Comparison of ENCODE assay signal across 8 cellular contexts in genomic region chr4:1290165-1290977, GRCh38. TPM values are rescaled to one million over a fixed set of nuclear protein-coding genes. Genes with fewer than 3 reads are reported as not detected.
A peak's percentile ranks its signal among the peaks of the same experiment; 100 is the strongest.
DNase-seq lines count a peak whose midpoint lies in the region; ATAC-seq and TF ChIP-seq lines count a peak whose summit lies in the region.

No MANE protein-coding gene starts in this region.

- TF ChIP-seq CTCF in WTC11 (IDR thresholded peaks at IDR 0.05) (no peak), glutamatergic neuron (IDR thresholded peaks at IDR 0.05; ENCODE audit: partially characterized antibody, unreplicated experiment) (no peak), sigmoid colon (IDR thresholded peaks at IDR 0.05) (no peak)

- peaks cover 0 to 57% (median 50%) of the 10 kb centered on the region in 4 donors for H3K4me1 ChIP-seq in sigmoid colon

- H3K27me3 Mint-ChIP-seq in WTC11 (ENCODE audit: low read depth) (peaks cover 10% of the 10 kb centered on the region), glutamatergic neuron (ENCODE audit: unreplicated experiment) (peaks cover 2% of the 10 kb centered on the region)

- H3K36me3 ChIP-seq in sigmoid colon: no peaks in the 10 kb centered on the region

- peak overlapping the region; percentile 97 for H3K27ac Mint-ChIP-seq in WTC11
- peak overlapping the region; percentile 83 for H3K27ac Mint-ChIP-seq in glutamatergic neuron (ENCODE audit: unreplicated experiment)

- peaks cover 15% of the 10 kb centered on the region for H3K9me3 Mint-ChIP-seq in WTC11
- peaks cover 11% of the 10 kb centered on the region for H3K9me3 Mint-ChIP-seq in glutamatergic neuron (ENCODE audit: unreplicated experiment)

- no peaks in the 10 kb centered on the region for H3K27me3 ChIP-seq in sigmoid colon

- peak overlapping the region; percentile 84 to 94 (median 88) for H3K27ac ChIP-seq in sigmoid colon

- H3K4me3 ChIP-seq in GM08714 (ENCODE audit: low read length) (peak overlapping the region; percentile 79), sigmoid colon (peak overlapping the region; percentile 85 to 99 (median 94))

- CTCF ChIA-PET in WTC11 (lab: Charles Lee): interaction anchor here (0.8 to 1.6 kb wide), 4 partner anchors 17 to 159 kb away, joined by 3 to 4 read pairs (median 4); partner anchors contain the start of gene UVSSA

- POLR2A ChIA-PET in WTC11 (lab: Charles Lee): interaction anchor here (0.7 to 1.7 kb wide), 4 partner anchors 18 to 132 kb away, joined by 3 to 13 read pairs (median 4); partner anchors contain the start of gene UVSSA

- no peak for TF ChIP-seq POLR2A in sigmoid colon (IDR thresholded peaks at IDR 0.05)

- WGBS in sigmoid colon, 2 donors: 1% methylated on average over 47 of the region's 47 CpGs

- H3K36me3 Mint-ChIP-seq in WTC11: peaks cover 5% of the 10 kb centered on the region
- H3K36me3 Mint-ChIP-seq in glutamatergic neuron (ENCODE audit: unreplicated experiment): peaks cover 5% of the 10 kb centered on the region

- ATAC-seq in HG02642 (IDR thresholded peaks at IDR 0.05; ENCODE audit: poor library complexity, unreplicated experiment): peak; percentile 4
- no peak for ATAC-seq in WTC11
- ATAC-seq in HG03565 (IDR thresholded peaks at IDR 0.05; ENCODE audit: unreplicated experiment): no peak

- intact Hi-C loops in sigmoid colon (cut with DNase I): no loop called here

- DNase-seq in WTC11 (ENCODE audit: low spot score): no peak
- DNase-seq in glutamatergic neuron: no peak
- no peak for DNase-seq in sigmoid colon
- no peak for DNase-seq in activated gamma-delta T cell (lab: John Stamatoyannopoulos, UW)
- no peak for DNase-seq in putamen (ENCODE audit: low spot score)

- H3K4me3 Mint-ChIP-seq in WTC11 (peak overlapping the region; percentile 97), glutamatergic neuron (ENCODE audit: unreplicated experiment) (peak overlapping the region; percentile 98)

- H3K9me3 ChIP-seq in sigmoid colon: no peaks in the 10 kb centered on the region

- H3K4me1 Mint-ChIP-seq in WTC11: peaks cover 44% of the 10 kb centered on the region
- peaks cover 20% of the 10 kb centered on the region for H3K4me1 Mint-ChIP-seq in glutamatergic neuron (ENCODE audit: low read depth, unreplicated experiment)

- TF ChIP-seq EP300 in sigmoid colon (IDR thresholded peaks at IDR 0.05): no peak

TF ChIP-seq in WTC11, 78 proteins besides CTCF, POLR2A, EP300 and RAD21:
- no peak for TF ChIP-seq CBFB (CRISPR knock-in tag; IDR thresholded peaks at IDR 0.05; ENCODE audit: low read depth)
- 0 out of 2 replicates have a peak, but pooled peaks have one; percentile 12 for TF ChIP-seq KAT7 (CRISPR knock-in tag; IDR thresholded peaks at IDR 0.05; ENCODE audit: borderline replicate concordance)
- no peak for TF ChIP-seq GTF2I (CRISPR knock-in tag; conservative IDR thresholded peaks at IDR 0.05)
- TF ChIP-seq SP1 (CRISPR knock-in tag; conservative IDR thresholded peaks at IDR 0.05): no peak

RNA-seq across cellular contexts. Expression of gene MAEA, which starts 0.7 kb away (rescaled TPM):
- 66.9 to 86.9 TPM (median 79.8 TPM) in 3 replicates for total RNA-seq in WTC11 (2021)
- total RNA-seq in glutamatergic neuron (ENCODE audit: unreplicated experiment): 77.2 TPM
- total RNA-seq in sigmoid colon: 10 to 100 TPM; 44.2 to 56.2 (median 49.6) TPM
- polyA plus RNA-seq in sigmoid colon: 10 to 100 TPM; 51.1 to 89.8 (median 80.0) TPM

RNA-seq across cellular contexts. Expression of gene CTBP1, which starts 41.4 kb away (rescaled TPM):
- total RNA-seq in WTC11 (2021) (143 to 167 TPM (median 159 TPM) in 3 replicates), glutamatergic neuron (ENCODE audit: unreplicated experiment) (302 TPM), sigmoid colon (100 to 1,000 TPM in 3 of 4 donors, 10 to 100 TPM in 1; 98.9 to 160 (median 129) TPM)
- polyA plus RNA-seq in sigmoid colon: 100 to 1,000 TPM in 1 of 3 donors, 10 to 100 TPM in 2; 67.9 to 162 (median 71.4) TPM

RNA-seq across cellular contexts. Expression of gene UVSSA, which starts 56.6 kb away (rescaled TPM):
- total RNA-seq in WTC11 (2021): 36.9 to 41.5 TPM (median 40.4 TPM) in 3 replicates
- 33.9 TPM for total RNA-seq in glutamatergic neuron (ENCODE audit: unreplicated experiment)
- total RNA-seq in sigmoid colon: 10 to 100 TPM in 2 of 4 donors, 1 to 10 TPM in 2; 7.1 to 17.4 (median 10.4) TPM
- 10 to 100 TPM in 1 of 3 donors, 1 to 10 TPM in 2; 1.8 to 18.7 (median 4.6) TPM for polyA plus RNA-seq in sigmoid colon
